Comparison of ENCODE assay signal across 1 cellular context in the genomic region with DNA sequence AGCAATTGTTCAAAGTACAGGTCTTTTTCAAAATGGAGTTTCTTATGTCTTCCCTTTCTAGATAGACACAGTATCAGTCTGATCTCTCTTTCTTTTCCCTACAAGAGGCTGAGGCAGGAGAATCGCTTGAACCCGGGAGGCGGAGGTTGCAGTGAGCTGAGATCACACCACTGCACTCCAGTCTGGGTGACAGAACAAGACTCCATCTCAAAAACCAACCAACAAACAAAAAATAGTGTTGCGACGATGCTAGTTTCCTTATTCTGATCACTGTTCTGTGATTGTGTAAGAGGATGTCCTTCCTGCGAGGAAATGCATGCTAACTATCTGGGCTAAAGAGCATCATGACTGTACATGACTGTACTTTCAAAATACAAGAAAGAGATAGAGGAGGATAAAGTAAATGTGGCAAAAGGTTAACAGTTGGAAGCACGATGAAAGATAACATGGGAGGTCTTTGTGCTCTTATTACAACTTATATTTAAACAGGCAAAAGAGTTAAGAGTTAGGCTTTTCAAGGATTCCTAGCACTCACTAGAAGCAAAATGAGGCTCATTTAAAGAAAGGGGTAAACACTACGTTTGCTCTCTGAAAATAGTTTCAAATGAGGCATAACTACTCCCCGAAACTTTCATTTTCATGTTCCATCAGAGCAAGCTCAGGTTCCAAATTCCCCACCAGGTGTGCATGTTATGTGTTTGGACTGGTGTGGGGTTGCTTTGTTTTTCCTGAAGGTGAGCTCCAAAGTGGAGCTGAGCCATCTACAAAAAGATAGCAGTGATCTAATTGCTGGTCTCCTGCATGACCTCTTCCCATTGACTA.
TF ChIP-seq lines count a peak whose summit lies in the region.

No MANE protein-coding gene starts in this region.

TF ChIP-seq in HepG2, 621 proteins besides CTCF, POLR2A, EP300 and RAD21 (continued from another document and continues in another):
- TF ChIP-seq, protein P1, sequence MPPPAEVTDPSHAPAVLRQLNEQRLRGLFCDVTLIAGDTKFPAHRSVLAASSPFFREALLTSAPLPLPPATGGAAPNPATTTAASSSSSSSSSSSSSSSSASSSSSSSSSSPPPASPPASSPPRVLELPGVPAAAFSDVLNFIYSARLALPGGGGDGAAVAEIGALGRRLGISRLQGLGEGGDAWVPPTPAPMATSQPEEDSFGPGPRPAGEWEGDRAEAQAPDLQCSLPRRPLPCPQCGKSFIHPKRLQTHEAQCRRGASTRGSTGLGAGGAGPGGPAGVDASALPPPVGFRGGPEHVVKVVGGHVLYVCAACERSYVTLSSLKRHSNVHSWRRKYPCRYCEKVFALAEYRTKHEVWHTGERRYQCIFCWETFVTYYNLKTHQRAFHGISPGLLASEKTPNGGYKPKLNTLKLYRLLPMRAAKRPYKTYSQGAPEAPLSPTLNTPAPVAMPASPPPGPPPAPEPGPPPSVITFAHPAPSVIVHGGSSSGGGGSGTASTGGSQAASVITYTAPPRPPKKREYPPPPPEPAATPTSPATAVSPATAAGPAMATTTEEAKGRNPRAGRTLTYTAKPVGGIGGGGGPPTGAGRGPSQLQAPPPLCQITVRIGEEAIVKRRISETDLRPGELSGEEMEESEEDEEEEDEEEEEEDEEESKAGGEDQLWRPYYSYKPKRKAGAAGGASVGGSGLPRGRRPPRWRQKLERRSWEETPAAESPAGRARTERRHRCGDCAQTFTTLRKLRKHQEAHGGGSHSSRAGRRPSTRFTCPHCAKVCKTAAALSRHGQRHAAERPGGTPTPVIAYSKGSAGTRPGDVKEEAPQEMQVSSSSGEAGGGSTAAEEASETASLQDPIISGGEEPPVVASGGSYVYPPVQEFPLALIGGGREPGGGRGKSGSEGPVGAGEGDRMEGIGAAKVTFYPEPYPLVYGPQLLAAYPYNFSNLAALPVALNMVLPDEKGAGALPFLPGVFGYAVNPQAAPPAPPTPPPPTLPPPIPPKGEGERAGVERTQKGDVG (CRISPR knock-in tag; IDR thresholded peaks at IDR 0.05; ENCODE audit: borderline replicate concordance), result no peak
- TF ChIP-seq, protein P2, sequence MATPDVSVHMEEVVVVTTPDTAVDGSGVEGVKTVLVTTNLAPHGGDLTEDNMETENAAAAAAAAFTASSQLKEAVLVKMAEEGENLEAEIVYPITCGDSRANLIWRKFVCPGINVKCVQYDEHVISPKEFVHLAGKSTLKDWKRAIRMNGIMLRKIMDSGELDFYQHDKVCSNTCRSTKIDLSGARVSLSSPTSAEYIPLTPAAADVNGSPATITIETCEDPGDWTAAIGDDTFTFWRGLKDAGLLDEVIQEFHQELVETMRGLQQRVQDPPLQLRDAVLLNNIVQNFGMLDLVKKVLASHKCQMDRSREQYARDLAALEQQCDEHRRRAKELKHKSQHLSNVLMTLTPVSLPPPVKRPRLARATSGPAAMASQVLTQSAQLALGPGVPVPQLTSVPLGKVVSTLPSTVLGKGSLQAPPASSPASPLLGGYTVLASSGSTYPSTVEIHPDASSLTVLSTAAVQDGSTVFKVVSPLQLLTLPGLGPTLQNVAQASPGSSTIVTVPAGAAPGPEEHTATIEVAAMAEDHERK (CRISPR knock-in tag; IDR thresholded peaks at IDR 0.05; ENCODE audit: low read depth), result no peak
- TF ChIP-seq JDP2 (CRISPR knock-in tag; IDR thresholded peaks at IDR 0.05; ENCODE audit: borderline replicate concordance) (no peak), CEBPB (IDR thresholded peaks at IDR 0.05; ENCODE audit: borderline replicate concordance, low read depth, low read length) (peak; percentile 94), ZIK1 (CRISPR knock-in tag; IDR thresholded peaks at IDR 0.05; ENCODE audit: borderline replicate concordance, low read depth) (no peak), ZNF350 (CRISPR knock-in tag; IDR thresholded peaks at IDR 0.05; ENCODE audit: borderline replicate concordance, low read depth) (no peak), KDM2A (CRISPR knock-in tag; IDR thresholded peaks at IDR 0.05; ENCODE audit: borderline replicate concordance, low read depth) (no peak), KLF11 (CRISPR knock-in tag; IDR thresholded peaks at IDR 0.05) (no peak), ZNF24 (IDR thresholded peaks at IDR 0.05) (no peak), NFATC3 (CRISPR knock-in tag; IDR thresholded peaks at IDR 0.05) (no peak), HNRNPH1 (optimal IDR thresholded peaks at IDR 0.05; ENCODE audit: low read depth, low read length) (no peak), POGZ (CRISPR knock-in tag; IDR thresholded peaks at IDR 0.05) (peak; percentile 59; the same call in 1 of the 2 replicates), HNF4A (CRISPR knock-in tag; IDR thresholded peaks at IDR 0.05) (peak; percentile 42; the same call in 1 of the 2 replicates), IRX3 (CRISPR knock-in tag; IDR thresholded peaks at IDR 0.05; ENCODE audit: borderline replicate concordance, low read depth) (no peak), MIER2 (CRISPR knock-in tag; IDR thresholded peaks at IDR 0.05) (peak; percentile 56; the same call in 1 of the 2 replicates), MTF1 (CRISPR knock-in tag; IDR thresholded peaks at IDR 0.05) (no peak), TOE1 (CRISPR knock-in tag; IDR thresholded peaks at IDR 0.05) (no peak), KLF9 (CRISPR knock-in tag; IDR thresholded peaks at IDR 0.05; ENCODE audit: low read depth) (no peak), KLF15 (CRISPR knock-in tag; IDR thresholded peaks at IDR 0.05; ENCODE audit: borderline replicate concordance) (no peak), ZNF367 (CRISPR knock-in tag; IDR thresholded peaks at IDR 0.05; ENCODE audit: borderline replicate concordance) (no peak)
- TF ChIP-seq, protein P3, sequence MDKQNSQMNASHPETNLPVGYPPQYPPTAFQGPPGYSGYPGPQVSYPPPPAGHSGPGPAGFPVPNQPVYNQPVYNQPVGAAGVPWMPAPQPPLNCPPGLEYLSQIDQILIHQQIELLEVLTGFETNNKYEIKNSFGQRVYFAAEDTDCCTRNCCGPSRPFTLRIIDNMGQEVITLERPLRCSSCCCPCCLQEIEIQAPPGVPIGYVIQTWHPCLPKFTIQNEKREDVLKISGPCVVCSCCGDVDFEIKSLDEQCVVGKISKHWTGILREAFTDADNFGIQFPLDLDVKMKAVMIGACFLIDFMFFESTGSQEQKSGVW (CRISPR knock-in tag; IDR thresholded peaks at IDR 0.05; ENCODE audit: borderline replicate concordance), result no peak
- TF ChIP-seq, protein P4, sequence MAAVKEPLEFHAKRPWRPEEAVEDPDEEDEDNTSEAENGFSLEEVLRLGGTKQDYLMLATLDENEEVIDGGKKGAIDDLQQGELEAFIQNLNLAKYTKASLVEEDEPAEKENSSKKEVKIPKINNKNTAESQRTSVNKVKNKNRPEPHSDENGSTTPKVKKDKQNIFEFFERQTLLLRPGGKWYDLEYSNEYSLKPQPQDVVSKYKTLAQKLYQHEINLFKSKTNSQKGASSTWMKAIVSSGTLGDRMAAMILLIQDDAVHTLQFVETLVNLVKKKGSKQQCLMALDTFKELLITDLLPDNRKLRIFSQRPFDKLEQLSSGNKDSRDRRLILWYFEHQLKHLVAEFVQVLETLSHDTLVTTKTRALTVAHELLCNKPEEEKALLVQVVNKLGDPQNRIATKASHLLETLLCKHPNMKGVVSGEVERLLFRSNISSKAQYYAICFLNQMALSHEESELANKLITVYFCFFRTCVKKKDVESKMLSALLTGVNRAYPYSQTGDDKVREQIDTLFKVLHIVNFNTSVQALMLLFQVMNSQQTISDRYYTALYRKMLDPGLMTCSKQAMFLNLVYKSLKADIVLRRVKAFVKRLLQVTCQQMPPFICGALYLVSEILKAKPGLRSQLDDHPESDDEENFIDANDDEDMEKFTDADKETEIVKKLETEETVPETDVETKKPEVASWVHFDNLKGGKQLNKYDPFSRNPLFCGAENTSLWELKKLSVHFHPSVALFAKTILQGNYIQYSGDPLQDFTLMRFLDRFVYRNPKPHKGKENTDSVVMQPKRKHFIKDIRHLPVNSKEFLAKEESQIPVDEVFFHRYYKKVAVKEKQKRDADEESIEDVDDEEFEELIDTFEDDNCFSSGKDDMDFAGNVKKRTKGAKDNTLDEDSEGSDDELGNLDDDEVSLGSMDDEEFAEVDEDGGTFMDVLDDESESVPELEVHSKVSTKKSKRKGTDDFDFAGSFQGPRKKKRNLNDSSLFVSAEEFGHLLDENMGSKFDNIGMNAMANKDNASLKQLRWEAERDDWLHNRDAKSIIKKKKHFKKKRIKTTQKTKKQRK (IDR thresholded peaks at IDR 0.05; ENCODE audit: low read length), result no peak
- TF ChIP-seq, protein P5, sequence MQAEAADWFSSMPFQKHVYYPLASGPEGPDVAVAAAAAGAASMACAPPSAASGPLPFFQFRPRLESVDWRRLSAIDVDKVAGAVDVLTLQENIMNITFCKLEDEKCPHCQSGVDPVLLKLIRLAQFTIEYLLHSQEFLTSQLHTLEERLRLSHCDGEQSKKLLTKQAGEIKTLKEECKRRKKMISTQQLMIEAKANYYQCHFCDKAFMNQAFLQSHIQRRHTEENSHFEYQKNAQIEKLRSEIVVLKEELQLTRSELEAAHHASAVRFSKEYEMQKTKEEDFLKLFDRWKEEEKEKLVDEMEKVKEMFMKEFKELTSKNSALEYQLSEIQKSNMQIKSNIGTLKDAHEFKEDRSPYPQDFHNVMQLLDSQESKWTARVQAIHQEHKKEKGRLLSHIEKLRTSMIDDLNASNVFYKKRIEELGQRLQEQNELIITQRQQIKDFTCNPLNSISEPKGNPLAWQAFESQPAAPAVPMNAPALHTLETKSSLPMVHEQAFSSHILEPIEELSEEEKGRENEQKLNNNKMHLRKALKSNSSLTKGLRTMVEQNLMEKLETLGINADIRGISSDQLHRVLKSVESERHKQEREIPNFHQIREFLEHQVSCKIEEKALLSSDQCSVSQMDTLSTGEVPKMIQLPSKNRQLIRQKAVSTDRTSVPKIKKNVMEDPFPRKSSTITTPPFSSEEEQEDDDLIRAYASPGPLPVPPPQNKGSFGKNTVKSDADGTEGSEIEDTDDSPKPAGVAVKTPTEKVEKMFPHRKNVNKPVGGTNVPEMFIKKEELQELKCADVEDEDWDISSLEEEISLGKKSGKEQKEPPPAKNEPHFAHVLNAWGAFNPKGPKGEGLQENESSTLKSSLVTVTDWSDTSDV (CRISPR knock-in tag; IDR thresholded peaks at IDR 0.05), result no peak
- TF ChIP-seq, protein P6, sequence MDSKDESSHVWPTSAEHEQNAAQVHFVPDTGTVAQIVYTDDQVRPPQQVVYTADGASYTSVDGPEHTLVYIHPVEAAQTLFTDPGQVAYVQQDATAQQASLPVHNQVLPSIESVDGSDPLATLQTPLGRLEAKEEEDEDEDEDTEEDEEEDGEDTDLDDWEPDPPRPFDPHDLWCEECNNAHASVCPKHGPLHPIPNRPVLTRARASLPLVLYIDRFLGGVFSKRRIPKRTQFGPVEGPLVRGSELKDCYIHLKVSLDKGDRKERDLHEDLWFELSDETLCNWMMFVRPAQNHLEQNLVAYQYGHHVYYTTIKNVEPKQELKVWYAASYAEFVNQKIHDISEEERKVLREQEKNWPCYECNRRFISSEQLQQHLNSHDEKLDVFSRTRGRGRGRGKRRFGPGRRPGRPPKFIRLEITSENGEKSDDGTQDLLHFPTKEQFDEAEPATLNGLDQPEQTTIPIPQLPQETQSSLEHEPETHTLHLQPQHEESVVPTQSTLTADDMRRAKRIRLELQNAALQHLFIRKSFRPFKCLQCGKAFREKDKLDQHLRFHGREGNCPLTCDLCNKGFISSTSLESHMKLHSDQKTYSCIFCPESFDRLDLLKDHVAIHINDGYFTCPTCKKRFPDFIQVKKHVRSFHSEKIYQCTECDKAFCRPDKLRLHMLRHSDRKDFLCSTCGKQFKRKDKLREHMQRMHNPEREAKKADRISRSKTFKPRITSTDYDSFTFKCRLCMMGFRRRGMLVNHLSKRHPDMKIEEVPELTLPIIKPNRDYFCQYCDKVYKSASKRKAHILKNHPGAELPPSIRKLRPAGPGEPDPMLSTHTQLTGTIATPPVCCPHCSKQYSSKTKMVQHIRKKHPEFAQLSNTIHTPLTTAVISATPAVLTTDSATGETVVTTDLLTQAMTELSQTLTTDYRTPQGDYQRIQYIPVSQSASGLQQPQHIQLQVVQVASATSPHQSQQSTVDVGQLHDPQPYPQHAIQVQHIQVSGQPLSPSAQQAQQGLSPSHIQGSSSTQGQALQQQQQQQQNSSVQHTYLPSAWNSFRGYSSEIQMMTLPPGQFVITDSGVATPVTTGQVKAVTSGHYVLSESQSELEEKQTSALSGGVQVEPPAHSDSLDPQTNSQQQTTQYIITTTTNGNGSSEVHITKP (CRISPR knock-in tag; IDR thresholded peaks at IDR 0.05; ENCODE audit: low read depth), result no peak
- TF ChIP-seq, protein P7, sequence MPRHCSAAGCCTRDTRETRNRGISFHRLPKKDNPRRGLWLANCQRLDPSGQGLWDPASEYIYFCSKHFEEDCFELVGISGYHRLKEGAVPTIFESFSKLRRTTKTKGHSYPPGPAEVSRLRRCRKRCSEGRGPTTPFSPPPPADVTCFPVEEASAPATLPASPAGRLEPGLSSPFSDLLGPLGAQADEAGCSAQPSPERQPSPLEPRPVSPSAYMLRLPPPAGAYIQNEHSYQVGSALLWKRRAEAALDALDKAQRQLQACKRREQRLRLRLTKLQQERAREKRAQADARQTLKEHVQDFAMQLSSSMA (CRISPR knock-in tag; IDR thresholded peaks at IDR 0.05), result no peak
- TF ChIP-seq, protein P8, sequence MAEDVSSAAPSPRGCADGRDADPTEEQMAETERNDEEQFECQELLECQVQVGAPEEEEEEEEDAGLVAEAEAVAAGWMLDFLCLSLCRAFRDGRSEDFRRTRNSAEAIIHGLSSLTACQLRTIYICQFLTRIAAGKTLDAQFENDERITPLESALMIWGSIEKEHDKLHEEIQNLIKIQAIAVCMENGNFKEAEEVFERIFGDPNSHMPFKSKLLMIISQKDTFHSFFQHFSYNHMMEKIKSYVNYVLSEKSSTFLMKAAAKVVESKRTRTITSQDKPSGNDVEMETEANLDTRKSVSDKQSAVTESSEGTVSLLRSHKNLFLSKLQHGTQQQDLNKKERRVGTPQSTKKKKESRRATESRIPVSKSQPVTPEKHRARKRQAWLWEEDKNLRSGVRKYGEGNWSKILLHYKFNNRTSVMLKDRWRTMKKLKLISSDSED (CRISPR knock-in tag; IDR thresholded peaks at IDR 0.05), result no peak
- TF ChIP-seq, protein P9, sequence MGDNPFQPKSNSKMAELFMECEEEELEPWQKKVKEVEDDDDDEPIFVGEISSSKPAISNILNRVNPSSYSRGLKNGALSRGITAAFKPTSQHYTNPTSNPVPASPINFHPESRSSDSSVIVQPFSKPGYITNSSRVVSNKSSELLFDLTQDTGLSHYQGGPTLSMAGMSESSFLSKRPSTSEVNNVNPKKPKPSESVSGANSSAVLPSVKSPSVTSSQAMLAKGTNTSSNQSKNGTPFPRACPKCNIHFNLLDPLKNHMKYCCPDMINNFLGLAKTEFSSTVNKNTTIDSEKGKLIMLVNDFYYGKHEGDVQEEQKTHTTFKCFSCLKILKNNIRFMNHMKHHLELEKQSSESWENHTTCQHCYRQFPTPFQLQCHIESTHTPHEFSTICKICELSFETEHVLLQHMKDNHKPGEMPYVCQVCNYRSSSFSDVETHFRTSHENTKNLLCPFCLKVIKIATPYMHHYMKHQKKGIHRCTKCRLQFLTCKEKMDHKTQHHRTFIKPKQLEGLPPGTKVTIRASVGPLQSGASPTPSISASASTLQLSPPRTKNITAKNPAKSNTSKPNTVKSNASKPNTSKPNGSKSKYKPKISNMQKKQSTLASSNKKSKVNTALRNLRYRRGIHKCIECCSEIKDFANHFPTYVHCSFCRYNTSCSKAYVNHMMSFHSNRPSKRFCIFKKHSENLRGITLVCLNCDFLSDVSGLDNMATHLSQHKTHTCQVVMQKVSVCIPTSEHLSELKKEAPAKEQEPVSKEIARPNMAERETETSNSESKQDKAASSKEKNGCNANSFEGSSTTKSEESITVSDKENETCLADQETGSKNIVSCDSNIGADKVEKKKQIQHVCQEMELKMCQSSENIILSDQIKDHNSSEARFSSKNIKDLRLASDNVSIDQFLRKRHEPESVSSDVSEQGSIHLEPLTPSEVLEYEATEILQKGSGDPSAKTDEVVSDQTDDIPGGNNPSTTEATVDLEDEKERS (CRISPR knock-in tag; IDR thresholded peaks at IDR 0.05), result no peak
- TF ChIP-seq, protein P10, sequence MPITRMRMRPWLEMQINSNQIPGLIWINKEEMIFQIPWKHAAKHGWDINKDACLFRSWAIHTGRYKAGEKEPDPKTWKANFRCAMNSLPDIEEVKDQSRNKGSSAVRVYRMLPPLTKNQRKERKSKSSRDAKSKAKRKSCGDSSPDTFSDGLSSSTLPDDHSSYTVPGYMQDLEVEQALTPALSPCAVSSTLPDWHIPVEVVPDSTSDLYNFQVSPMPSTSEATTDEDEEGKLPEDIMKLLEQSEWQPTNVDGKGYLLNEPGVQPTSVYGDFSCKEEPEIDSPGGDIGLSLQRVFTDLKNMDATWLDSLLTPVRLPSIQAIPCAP (CRISPR knock-in tag; IDR thresholded peaks at IDR 0.05; ENCODE audit: low read depth), result no peak
